In genomic region chrX:115702982-115703381, GRCh38 we compare ENCODE assay signal across 10 cellular contexts.
"Had no signal": no experiment of that assay in that cellular context is flagged by ENCODE, and none has a peak within 500 bp of the region (broad histone marks: within the 10 kb centered on the region; RNA-seq: fewer than 3 reads in every experiment).

No MANE protein-coding gene starts in this region.

- H3K4me1 ChIP-seq: HAP-1 had no signal

- H3K27ac ChIP-seq: GM23248 had no signal

- DNase-seq: GM23248, GOT3, H7, HFFc6, IMR-90, KG1 had no signal

- H3K9me3 ChIP-seq: HAP-1 had no signal

- H3K36me3 ChIP-seq: HAP-1 had no signal

- H3K4me3 Mint-ChIP-seq: HFFc6 had no signal

- H3K27ac Mint-ChIP-seq: HFFc6 had no signal

- H2AFZ ChIP-seq: GM23248 had no signal

- H3K4me3 ChIP-seq: GM23248, HAP-1, K562 had no signal

- H3K9ac ChIP-seq: GM23248 had no signal

- FAIRE-seq: HTR-8/SVneo, K562 had no signal

- ATAC-seq: HCT116, K562 had no signal

- H3K9me3 Mint-ChIP-seq: HFFc6 had no signal
